ENCODE assay signal across 8 cellular contexts in the genomic region with DNA sequence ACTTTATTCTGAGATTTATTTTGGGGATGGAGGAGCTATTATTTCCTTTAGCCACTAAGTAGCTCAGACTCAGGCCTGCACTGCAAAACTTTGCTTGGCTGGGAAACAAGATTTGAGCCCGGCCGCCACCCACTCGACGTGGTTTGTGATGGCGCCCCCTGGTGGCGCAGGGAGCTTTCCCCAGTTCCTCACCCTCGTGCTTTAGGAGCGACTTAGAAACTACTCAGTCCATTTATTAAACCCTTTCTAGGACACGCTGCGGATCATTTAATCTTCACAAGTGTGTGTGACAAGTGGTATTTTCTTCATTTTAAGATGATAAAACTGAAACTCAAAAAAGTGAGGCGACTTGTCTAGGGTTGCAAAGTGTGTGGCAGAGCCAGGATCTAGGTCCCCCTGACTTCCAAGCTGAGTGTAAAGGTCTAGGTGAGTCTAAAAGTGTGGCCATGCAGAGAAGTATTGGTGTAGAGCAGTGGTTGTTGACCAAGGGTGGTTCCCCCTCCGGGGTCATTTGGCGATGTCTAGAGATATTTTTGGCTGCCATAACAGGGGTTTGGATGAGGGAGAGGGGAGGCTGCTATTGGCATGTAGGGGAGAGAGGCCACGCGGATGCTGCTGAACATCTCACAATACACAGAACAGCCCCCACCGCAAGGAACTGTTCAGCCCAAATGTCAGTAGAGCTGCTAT. TPM values are rescaled to one million over a fixed set of nuclear protein-coding genes. Genes with fewer than 3 reads are reported as not detected.
DNase-seq lines count a peak whose midpoint lies in the region; ATAC-seq, FAIRE-seq and TF ChIP-seq lines count a peak whose summit lies in the region.

No MANE protein-coding gene starts in this region.

- TF ChIP-seq CTCF in AG09319 (IDR thresholded peaks at IDR 0.05; ENCODE audit: low read depth, low read length) (peak; percentile 92), endothelial cell of umbilical vein (IDR thresholded peaks at IDR 0.05; ENCODE audit: extremely low read depth in 1 of 2, insufficient read depth in 1 of 2, low read depth in 1 of 2, low read length in 2 of 2) (peak; percentile 94)

- POLR2A ChIA-PET in endothelial cell of umbilical vein (lab: Charles Lee) = no interaction called here

- dilution Hi-C loops in endothelial cell of umbilical vein (cut with MboI; ENCODE audit: extremely low pct_ligation_motif_present, low sequenced_read_pairs) = no loop called here

- H3K27ac ChIP-seq in endothelial cell of umbilical vein (ENCODE audit: insufficient read depth, low read depth, low read length) = no peak overlapping the region

- H3K27me3 ChIP-seq in endothelial cell of umbilical vein (ENCODE audit: control insufficient read depth in 2 of 2, insufficient read depth in 2 of 2, low read length in 2 of 2) (peaks cover 10 to 14% of the 10 kb centered on the region in 2 experiments), mucosa of stomach (ENCODE audit: control insufficient read depth, insufficient read depth, low read length) (no peaks in the 10 kb centered on the region)

- DNase-seq in AG09319 (ENCODE audit: extremely low read depth, low read depth) (no peak), GM18507 (ENCODE audit: extremely low spot score, insufficient read length, low read depth) (peak; percentile 52), NCI-H774 (lab: John Stamatoyannopoulos, UW) (peak; percentile 14), endothelial cell of umbilical vein (ENCODE audit: low read depth, low spot score) (peak; percentile 63)
- DNase-seq in activated CD8-positive, alpha-beta memory T cell treated with anti-CD3 and anti-CD28 coated beads for 4 hours (ENCODE audit: low read depth in 2 of 2) = peak; percentile 57 to 58
- DNase-seq in stimulated activated CD8-positive, alpha-beta memory T cell treated with anti-CD3 and anti-CD28 coated beads, Interleukin-7, amount 100 ng/mL, for 48 hours (ENCODE audit: extremely low read depth in 1 of 2, low read depth in 1 of 2) = peak; percentile 60 to 62

- H3K4me3 ChIP-seq in endothelial cell of umbilical vein (replicated peaks in 1 of 3; ENCODE audit: insufficient read depth in 1 of 3, low read depth in 1 of 3, low read length in 3 of 3) (no peak overlapping the region), mucosa of stomach (ENCODE audit: low read length) (peak overlapping the region; percentile 16)

- H3K9me3 ChIP-seq in endothelial cell of umbilical vein (replicated peaks; ENCODE audit: control insufficient read depth, insufficient read depth, low read length) (no peaks in the 10 kb centered on the region), mucosa of stomach (ENCODE audit: control insufficient read depth, low read length) (no peaks in the 10 kb centered on the region)

- no peaks in the 10 kb centered on the region for H3K4me1 ChIP-seq in endothelial cell of umbilical vein (ENCODE audit: control insufficient read depth, extremely low read depth, insufficient read depth, low read length)
- H3K4me1 ChIP-seq in mucosa of stomach (ENCODE audit: control insufficient read depth, insufficient read depth, low read length) = peaks cover 34% of the 10 kb centered on the region

- H3K36me3 ChIP-seq in endothelial cell of umbilical vein (ENCODE audit: control insufficient read depth in 2 of 2, extremely low read depth in 1 of 2, insufficient read depth in 2 of 2, low read length in 2 of 2) (no peaks in the 10 kb centered on the region), mucosa of stomach (ENCODE audit: control insufficient read depth, insufficient read depth, low read length) (no peaks in the 10 kb centered on the region)

- no peak overlapping the region for H3K4me2 ChIP-seq in endothelial cell of umbilical vein (ENCODE audit: insufficient read depth, low read length)

- ATAC-seq in HG03280 (IDR thresholded peaks at IDR 0.05; ENCODE audit: unreplicated experiment) = no peak

- H2AFZ ChIP-seq in endothelial cell of umbilical vein (ENCODE audit: low read depth, low read length) = no peak overlapping the region

- no peaks in the 10 kb centered on the region for H3K9me1 ChIP-seq in endothelial cell of umbilical vein (replicated peaks; ENCODE audit: control insufficient read depth, extremely low read depth, insufficient read depth, low read length)

- CTCF ChIA-PET in endothelial cell of umbilical vein (lab: Charles Lee) = interaction anchor here (0.5 to 2.7 kb wide), 36 partner anchors 9 to 1084 kb away, joined by 3 to 38 read pairs (median 4); a partner anchor contains a TSS

- FAIRE-seq in GM18507 (lab: Jason Lieb, UNC) = no peak
- peak; percentile 62 for FAIRE-seq in endothelial cell of umbilical vein (lab: Jason Lieb, UNC)

- H4K20me1 ChIP-seq in endothelial cell of umbilical vein (replicated peaks; ENCODE audit: control insufficient read depth, extremely low read depth, insufficient read depth, low read length) = no peaks in the 10 kb centered on the region

- intact Hi-C loops in endothelial cell of umbilical vein (cut with micrococcal nuclease) = no loop called here

- no peak overlapping the region for H3K9ac ChIP-seq in endothelial cell of umbilical vein (replicated peaks; ENCODE audit: extremely low read depth, insufficient read depth, low read length)
- peak overlapping the region; percentile 82 for H3K9ac ChIP-seq in mucosa of stomach (ENCODE audit: low read length)

- H3K79me2 ChIP-seq in endothelial cell of umbilical vein (ENCODE audit: control insufficient read depth, insufficient read depth, low read length) = no peaks in the 10 kb centered on the region

- no peak for TF ChIP-seq POLR2A in endothelial cell of umbilical vein (IDR thresholded peaks at IDR 0.05; ENCODE audit: low read depth, low read length)

- no TSS peak for BruUV-seq in endothelial cell of umbilical vein (replicated peaks; lab: Mats Ljungman, UMichigan)

TF ChIP-seq in endothelial cell of umbilical vein, 7 proteins besides CTCF, POLR2A, EP300 and RAD21:
- no peak for TF ChIP-seq POLR2AphosphoS5 (IDR thresholded peaks at IDR 0.05; ENCODE audit: insufficient read depth, low read depth, low read length)
- TF ChIP-seq FOS (IDR thresholded peaks at IDR 0.05; ENCODE audit: borderline replicate concordance, insufficient read depth, low read length) = no peak
- TF ChIP-seq, protein P1, sequence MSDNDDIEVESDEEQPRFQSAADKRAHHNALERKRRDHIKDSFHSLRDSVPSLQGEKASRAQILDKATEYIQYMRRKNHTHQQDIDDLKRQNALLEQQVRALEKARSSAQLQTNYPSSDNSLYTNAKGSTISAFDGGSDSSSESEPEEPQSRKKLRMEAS (IDR thresholded peaks at IDR 0.05; ENCODE audit: insufficient read depth, insufficient read length) = no peak
- TF ChIP-seq GATA2 (IDR thresholded peaks at IDR 0.05; ENCODE audit: insufficient read depth, insufficient read length, low read depth, low read length) = no peak
- no peak for TF ChIP-seq JUN (IDR thresholded peaks at IDR 0.05; ENCODE audit: borderline replicate concordance, insufficient read depth, insufficient read length, low read depth)
- no peak for TF ChIP-seq MYC (IDR thresholded peaks at IDR 0.05; ENCODE audit: low read depth, low read length)

RNA-seq across cellular contexts. Expression of a gene that starts 2.2 kb away (rescaled TPM):
- not detected in 2 replicates for total RNA-seq in endothelial cell of umbilical vein
- polyA plus RNA-seq in endothelial cell of umbilical vein = not detected in 2 replicates
- polyA plus RNA-seq in endothelial cell of umbilical vein (2011; cell fraction: cytosol; rRNA removed) = not detected in 2 replicates
- polyA plus RNA-seq in endothelial cell of umbilical vein (2011; cell fraction: nucleus; rRNA removed) = not detected in 2 replicates
- polyA plus RNA-seq in endothelial cell of umbilical vein (2012) = not detected in 2 replicates
- not detected in 2 replicates for polyA minus RNA-seq in endothelial cell of umbilical vein
- polyA minus RNA-seq in endothelial cell of umbilical vein (2011; cell fraction: cytosol; rRNA and poly(A)+ RNA removed) = not detected
- not detected in 2 replicates for polyA minus RNA-seq in endothelial cell of umbilical vein (2011; cell fraction: nucleus; rRNA and poly(A)+ RNA removed)

RNA-seq across cellular contexts. Expression of a gene that starts 13.3 kb away (rescaled TPM):
- 10.4 and 13.5 TPM in 2 replicates for total RNA-seq in endothelial cell of umbilical vein
- 3.8 and 6.0 TPM in 2 replicates for polyA plus RNA-seq in endothelial cell of umbilical vein
- 3.8 and 4.8 TPM in 2 replicates for polyA plus RNA-seq in endothelial cell of umbilical vein (2011; cell fraction: cytosol; rRNA removed)
- 4.2 and 5.8 TPM in 2 replicates for polyA plus RNA-seq in endothelial cell of umbilical vein (2011; cell fraction: nucleus; rRNA removed)
- polyA plus RNA-seq in endothelial cell of umbilical vein (2012) = 4.0 and 6.7 TPM in 2 replicates
- 3.4 and 4.3 TPM in 2 replicates for polyA minus RNA-seq in endothelial cell of umbilical vein
- polyA minus RNA-seq in endothelial cell of umbilical vein (2011; cell fraction: cytosol; rRNA and poly(A)+ RNA removed) = not detected
- 3.2 and 6.1 TPM in 2 replicates for polyA minus RNA-seq in endothelial cell of umbilical vein (2011; cell fraction: nucleus; rRNA and poly(A)+ RNA removed)

RNA-seq across cellular contexts. Expression of a gene that starts 50.4 kb away (rescaled TPM):
- total RNA-seq in endothelial cell of umbilical vein = 0.73 TPM in 1 of 2 replicates, not detected in the other
- 0.23 and 0.27 TPM in 2 replicates for polyA plus RNA-seq in endothelial cell of umbilical vein
- polyA plus RNA-seq in endothelial cell of umbilical vein (2011; cell fraction: cytosol; rRNA removed) = 0.75 and 0.87 TPM in 2 replicates
- not detected in 2 replicates for polyA plus RNA-seq in endothelial cell of umbilical vein (2011; cell fraction: nucleus; rRNA removed)
- polyA plus RNA-seq in endothelial cell of umbilical vein (2012) = 1.3 and 2.0 TPM in 2 replicates
- polyA minus RNA-seq in endothelial cell of umbilical vein = 0.95 TPM in 1 of 2 replicates, not detected in the other
- 4.3 TPM for polyA minus RNA-seq in endothelial cell of umbilical vein (2011; cell fraction: cytosol; rRNA and poly(A)+ RNA removed)
- polyA minus RNA-seq in endothelial cell of umbilical vein (2011; cell fraction: nucleus; rRNA and poly(A)+ RNA removed) = not detected in 2 replicates
